9 cellular contexts compared by ENCODE assay signal in the genomic region with DNA sequence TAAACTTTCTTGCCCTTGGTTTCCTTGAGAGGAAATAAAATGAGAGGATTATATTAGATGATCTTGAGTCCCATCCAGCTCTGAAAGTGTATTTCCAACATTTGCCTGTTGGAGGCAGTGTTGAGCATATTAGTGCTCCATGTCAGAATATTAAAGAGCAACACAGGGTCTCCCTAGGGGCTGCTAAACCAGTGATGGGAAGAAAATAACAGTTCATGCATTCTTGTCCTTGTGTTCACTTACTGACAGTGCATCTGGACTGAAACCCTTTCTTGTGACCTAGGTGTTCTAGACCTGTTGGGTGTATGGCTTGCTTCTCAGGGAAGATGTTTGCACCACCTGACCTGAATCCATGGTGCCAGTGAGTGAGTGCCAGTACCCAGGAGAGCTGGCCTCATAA.
DNase-seq lines count a peak whose midpoint lies in the region; ATAC-seq and TF ChIP-seq lines count a peak whose summit lies in the region.
"Had no signal": no experiment of that assay in that cellular context is flagged by ENCODE, and none has a peak within 500 bp of the region (broad histone marks: within the 10 kb centered on the region; RNA-seq: fewer than 3 reads in every experiment).

No MANE protein-coding gene starts in this region.

- TF ChIP-seq CTCF in GM12875 (IDR thresholded peaks at IDR 0.05; ENCODE audit: borderline replicate concordance, insufficient read depth, low read depth, low read length) = peak; percentile 52; the same call in 1 of the 2 replicates

- in situ Hi-C loops in ACHN (cut with HindIII; ENCODE audit: low pct_ligation_motif_present, low pct_unique_long_range_greater_than_20kb, low sequenced_read_pairs) = loop anchor here (25.0 kb wide), 1 partner anchor 155 kb away; no protein-coding TSS in a partner anchor

- POLR2A ChIA-PET in activated CD4-positive, alpha-beta memory T cell treated with anti-CD3 and anti-CD28 coated beads, Interleukin-2, amount 10 ng/mL, durations not matched to agents 7 days and 5 days (lab: Charles Lee) = interaction anchor here (0.7 to 1.3 kb wide), 2 partner anchors 11 to 164 kb away, joined by 3 read pairs; no protein-coding TSS in a partner anchor

- peaks cover 10% of the 10 kb centered on the region for H3K4me1 Mint-ChIP-seq in activated CD4-positive, alpha-beta memory T cell treated with anti-CD3 and anti-CD28 coated beads, Interleukin-2, amount 10 ng/mL, durations not matched to agents 7 days and 5 days

- H3K27ac Mint-ChIP-seq in activated CD4-positive, alpha-beta memory T cell treated with anti-CD3 and anti-CD28 coated beads, Interleukin-2, amount 10 ng/mL, durations not matched to agents 7 days and 5 days = no peak overlapping the region
- H3K27ac Mint-ChIP-seq: nephron had no signal

- H3K4me3 ChIP-seq in GM12875 (ENCODE audit: low read depth, low read length) = no peak overlapping the region

- no peaks in the 10 kb centered on the region for H3K9me3 Mint-ChIP-seq in activated CD4-positive, alpha-beta memory T cell treated with anti-CD3 and anti-CD28 coated beads, Interleukin-2, amount 10 ng/mL, durations not matched to agents 7 days and 5 days
- H3K9me3 Mint-ChIP-seq: nephron had no signal

- no peak for ATAC-seq in GM21529 (IDR thresholded peaks at IDR 0.05; ENCODE audit: unreplicated experiment)

- H3K27me3 Mint-ChIP-seq in activated CD4-positive, alpha-beta memory T cell treated with anti-CD3 and anti-CD28 coated beads, Interleukin-2, amount 10 ng/mL, durations not matched to agents 7 days and 5 days = peaks cover 8% of the 10 kb centered on the region

- H3K36me3 Mint-ChIP-seq in activated CD4-positive, alpha-beta memory T cell treated with anti-CD3 and anti-CD28 coated beads, Interleukin-2, amount 10 ng/mL, durations not matched to agents 7 days and 5 days (ENCODE audit: low read depth) = no peaks in the 10 kb centered on the region

- H3K4me3 Mint-ChIP-seq in activated CD4-positive, alpha-beta memory T cell treated with anti-CD3 and anti-CD28 coated beads, Interleukin-2, amount 10 ng/mL, durations not matched to agents 7 days and 5 days = no peak overlapping the region
- H3K4me3 Mint-ChIP-seq: nephron had no signal

- CTCF ChIA-PET in activated CD4-positive, alpha-beta memory T cell treated with anti-CD3 and anti-CD28 coated beads, Interleukin-2, amount 10 ng/mL, durations not matched to agents 7 days and 5 days (lab: Charles Lee) = interaction anchor here (0.6 to 10.4 kb wide), 19 partner anchors 13 to 900 kb away, joined by 3 to 238 read pairs (median 4); no protein-coding TSS in a partner anchor

- DNase-seq in ACHN (peak; percentile 38), iPS-NIHi11 (ENCODE audit: low spot score) (peak; percentile 32), inferior parietal cortex (ENCODE audit: extremely low spot score) (no peak), NCI-H2196 (lab: John Stamatoyannopoulos, UW; ENCODE audit: unreplicated experiment) (no peak), NK-92 (lab: John Stamatoyannopoulos, UW; ENCODE audit: unreplicated experiment) (no peak)
- DNase-seq in activated CD4-positive, alpha-beta memory T cell treated with anti-CD3 and anti-CD28 coated beads, Interleukin-2, amount 10 ng/mL, durations not matched to agents 7 days and 5 days = peak; percentile 22

Comparison
In these comparisons a context has a peak if more than half of its experiments do, and no peak if none do; other contexts are left out.
1. DNase-seq: peak in ACHN (single experiment), activated CD4-positive, alpha-beta memory T cell treated with anti-CD3 and anti-CD28 coated beads, Interleukin-2, amount 10 ng/mL, durations not matched to agents 7 days and 5 days (single experiment) and iPS-NIHi11 (single experiment); none in inferior parietal cortex (single experiment), NCI-H2196 (single experiment) and NK-92 (single experiment).